In the genomic region with DNA sequence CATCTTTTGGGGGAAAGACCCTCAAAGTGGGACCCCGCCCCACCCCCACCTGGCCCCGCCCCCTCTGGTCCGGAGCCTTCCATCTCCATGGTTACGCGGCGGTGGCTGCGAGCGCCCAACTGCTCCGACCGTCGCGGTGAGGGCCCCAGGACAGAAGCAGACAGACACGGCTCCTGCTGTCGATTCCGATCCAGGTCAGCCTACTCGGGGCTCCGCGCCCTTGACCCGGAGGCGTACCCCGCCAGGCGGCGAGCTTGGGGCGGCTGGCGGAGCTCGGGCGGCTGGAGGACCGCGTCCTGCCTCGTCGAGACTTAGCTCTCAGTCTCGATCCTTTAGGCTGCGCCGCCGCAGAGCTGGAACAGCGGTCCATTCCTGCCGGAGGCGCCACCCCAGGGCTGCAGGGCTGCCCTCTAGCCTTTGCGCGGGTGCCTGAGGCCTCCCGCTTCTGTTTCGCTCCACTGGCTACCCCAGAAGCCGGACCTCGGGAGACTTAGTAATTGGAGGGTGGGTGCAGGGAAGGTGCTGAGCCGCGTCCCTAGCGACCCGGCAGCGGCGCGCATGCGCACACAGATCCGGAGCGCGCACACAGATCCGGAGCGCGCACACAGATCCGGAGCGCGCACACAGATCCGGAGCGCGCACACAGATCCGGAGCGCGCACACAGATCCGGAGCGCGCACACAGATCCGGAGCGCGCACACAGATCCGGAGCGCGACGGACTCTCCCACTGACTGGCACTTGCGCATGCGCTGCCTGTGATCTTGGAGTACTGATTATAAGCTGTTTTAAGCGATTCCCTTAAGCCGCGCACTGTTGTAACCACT, we compare ENCODE assay signal across 8 cellular contexts. TPM values are rescaled to one million over a fixed set of nuclear protein-coding genes. Genes with fewer than 3 reads are reported as not detected.
A peak's percentile ranks its signal among the peaks of the same experiment; 100 is the strongest.
DNase-seq lines count a peak whose midpoint lies in the region; ATAC-seq and TF ChIP-seq lines count a peak whose summit lies in the region.

A gene with protein sequence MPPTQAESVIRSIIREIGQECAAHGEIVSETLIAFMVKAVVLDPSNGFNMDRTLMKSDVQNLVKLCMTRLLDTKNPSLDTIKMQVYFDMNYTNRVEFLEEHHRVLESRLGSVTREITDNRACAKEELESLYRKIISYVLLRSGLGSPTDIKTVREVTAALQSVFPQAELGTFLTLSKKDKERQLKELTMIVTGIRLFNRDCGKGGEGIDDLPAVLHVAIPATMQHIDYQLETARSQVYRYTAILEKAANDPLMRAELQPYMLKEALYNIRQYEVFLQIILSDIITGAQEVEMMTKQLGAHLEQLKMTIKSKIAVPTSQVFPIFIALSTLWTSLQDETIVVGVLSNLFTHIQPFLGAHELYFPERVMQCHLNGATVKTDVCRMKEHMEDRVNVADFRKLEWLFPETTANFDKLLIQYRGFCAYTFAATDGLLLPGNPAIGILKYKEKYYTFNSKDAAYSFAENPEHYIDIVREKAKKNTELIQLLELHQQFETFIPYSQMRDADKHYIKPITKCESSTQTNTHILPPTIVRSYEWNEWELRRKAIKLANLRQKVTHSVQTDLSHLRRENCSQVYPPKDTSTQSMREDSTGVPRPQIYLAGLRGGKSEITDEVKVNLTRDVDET (plus strand): TSS at position 77 of the 825 bp plus-strand sequence. CDS start 1,868 bp downstream, outside the sequence.

- no peaks in the 10 kb centered on the region for H3K27me3 ChIP-seq in kidney epithelial cell (ENCODE audit: control insufficient read depth, insufficient read depth, low read length)

- TF ChIP-seq CTCF in AG09319 (IDR thresholded peaks at IDR 0.05; ENCODE audit: low read depth, low read length), result peak; percentile 8
- TF ChIP-seq CTCF in kidney epithelial cell (IDR thresholded peaks at IDR 0.05; ENCODE audit: insufficient read depth, low read length, poor library complexity, severe bottlenecking), result peak; percentile 17

- peak; percentile 88 for ATAC-seq in GM18909 (IDR thresholded peaks at IDR 0.05; ENCODE audit: poor library complexity, unreplicated experiment)
- ATAC-seq in HG03196 (IDR thresholded peaks at IDR 0.05; ENCODE audit: unreplicated experiment), result peak; percentile 83

- no peaks in the 10 kb centered on the region for H3K36me3 ChIP-seq in kidney epithelial cell (ENCODE audit: control insufficient read depth, insufficient read depth, low read length)

- peak within 1 kb of the TSS; percentile 79 for H3K4me3 ChIP-seq in kidney epithelial cell (ENCODE audit: low read depth, low read length)

- peak; percentile 48 for DNase-seq in AG09319 (ENCODE audit: extremely low read depth, low read depth)
- peak; percentile 77 for DNase-seq in NCI-H226
- DNase-seq in activated CD4-positive, CD25-positive, alpha-beta regulatory T cell treated with anti-CD3 and anti-CD28 coated beads, Interleukin-2, amount 50 U/mL, for 72 hours, result peak; percentile 80
- peak; percentile 90 for DNase-seq in cerebellar cortex (ENCODE audit: low spot score)
- DNase-seq in kidney epithelial cell (ENCODE audit: low read depth), result peak; percentile 54
- peak; percentile 59 to 63 for DNase-seq in stimulated activated CD4-positive, alpha-beta T cell treated with anti-CD3 and anti-CD28 coated beads, Interleukin-15, amount 100 ng/mL, for 1 hour (ENCODE audit: low read depth in 1 of 2, low spot score in 1 of 2)

RNA-seq across cellular contexts. Expression of the gene that starts here (rescaled TPM):
- total RNA-seq in kidney epithelial cell, result 0.07 and 0.25 TPM in 2 replicates

Comparison
In these comparisons a context has a peak if more than half of its experiments do, and no peak if none do; other contexts are left out.
1. Peak in every context shown above with its lines: DNase-seq, ATAC-seq and H3K4me3 ChIP-seq.
2. Peak in DNase-seq and H3K4me3 ChIP-seq in kidney epithelial cell; RNA of the gene not detected or under 1 TPM.